26 cellular contexts compared by ENCODE assay signal in genomic region chr16:20821682-20822081, GRCh38.
"Had no signal": no experiment of that assay in that cellular context is flagged by ENCODE, and none has a peak within 500 bp of the region (broad histone marks: within the 10 kb centered on the region; RNA-seq: fewer than 3 reads in every experiment).

No MANE protein-coding gene starts in this region.

- H3K27me3 Mint-ChIP-seq: activated CD4-positive, alpha-beta memory T cell treated with anti-CD3 and anti-CD28 coated beads, Interleukin-2, amount 10 ng/mL, durations not matched to agents 7 days and 5 days; activated CD4-positive, alpha-beta T cell treated with anti-CD3 and anti-CD28 coated beads for 36 hours; activated naive CD4-positive, alpha-beta T cell treated with anti-CD3 and anti-CD28 coated beads, Interleukin-2, amount 50 U/mL, for 24 hours had no signal

- H3K9me3 Mint-ChIP-seq: activated CD4-positive, alpha-beta memory T cell treated with anti-CD3 and anti-CD28 coated beads, Interleukin-2, amount 10 ng/mL, durations not matched to agents 7 days and 5 days; activated naive CD4-positive, alpha-beta T cell treated with anti-CD3 and anti-CD28 coated beads, Interleukin-2, amount 50 U/mL, for 24 hours; activated T-helper 1 cell treated with anti-CD3 and anti-CD28 coated beads, Interleukin-12 subunit alpha, Interleukin-12 subunit beta, Interleukin-2, Interleukin-4 antibody, amounts not matched to agents 30 ng/mL and 10 ng/mL and 1 ng/mL, durations not matched to agents 14 hours and 24 hours and 36 hours; T-helper 1 cell treated with Interleukin-12 subunit alpha and Interleukin-12 subunit beta and Interleukin-4 antibody, amounts not matched to agents 30 μg/mL and 1 μg/mL, for 36 hours had no signal

- H3K4me3 ChIP-seq: breast epithelium, MG63, SJSA1 had no signal

- ATAC-seq: PC-3 had no signal

- H3K27ac ChIP-seq: breast epithelium, SJSA1, WERI-Rb-1 had no signal

- H3K4me1 ChIP-seq: breast epithelium, SJSA1 had no signal

- FAIRE-seq: RCC 7860 had no signal

- H3K4me3 Mint-ChIP-seq: activated CD4-positive, alpha-beta memory T cell treated with anti-CD3 and anti-CD28 coated beads, Interleukin-2, amount 10 ng/mL, durations not matched to agents 7 days and 5 days; activated CD4-positive, alpha-beta T cell treated with anti-CD3 and anti-CD28 coated beads for 36 hours; activated naive CD4-positive, alpha-beta T cell treated with anti-CD3 and anti-CD28 coated beads, Interleukin-2, amount 50 U/mL, for 24 hours had no signal

- H3K36me3 ChIP-seq: breast epithelium had no signal

- H3K27me3 ChIP-seq: breast epithelium, MG63, SJSA1 had no signal

- H3K27ac Mint-ChIP-seq: activated CD4-positive, alpha-beta memory T cell treated with anti-CD3 and anti-CD28 coated beads, Interleukin-2, amount 10 ng/mL, durations not matched to agents 7 days and 5 days; activated CD4-positive, alpha-beta T cell treated with anti-CD3 and anti-CD28 coated beads for 36 hours; activated naive CD4-positive, alpha-beta T cell treated with anti-CD3 and anti-CD28 coated beads, Interleukin-2, amount 50 U/mL, for 24 hours had no signal

- H3K36me3 Mint-ChIP-seq: activated naive CD4-positive, alpha-beta T cell treated with anti-CD3 and anti-CD28 coated beads, Interleukin-2, amount 50 U/mL, for 24 hours had no signal

- H3K9me3 ChIP-seq: breast epithelium, MG63, SJSA1 had no signal

- DNase-seq: activated CD4-positive, alpha-beta memory T cell treated with anti-CD3 and anti-CD28 coated beads, Interleukin-2, amount 10 ng/mL, durations not matched to agents 7 days and 5 days; activated CD4-positive, alpha-beta T cell treated with anti-CD3 and anti-CD28 coated beads for 36 hours; activated CD4-positive, alpha-beta T cell treated with anti-CD3 and anti-CD28 coated beads, Interleukin-2, amount 50 U/mL, for 1 hour; activated CD8-positive, alpha-beta memory T cell treated with anti-CD3 and anti-CD28 coated beads, Interleukin-2, amount 50 U/mL, for 48 hours; activated effector memory CD4-positive, alpha-beta T cell treated with Interleukin-2 at 50 U/mL for 16 hours; activated naive CD4-positive, alpha-beta T cell; activated T-cell treated with anti-CD3 and anti-CD28 coated beads, Interleukin-2, amount 50 U/mL, for 1 hour; aorta; caudate nucleus; KG1; MG63; NCI-H1092 treated with DMSO at 0.1 percent for 48 hours; NCI-H1417 treated with DMSO at 0.1 percent for 48 hours; NCI-H1694; NCI-H2029; NCI-H510A treated with DMSO at 0.1 percent for 48 hours; NCI-H69; PC-3; SHP77; WERI-Rb-1 had no signal
